In genomic region chr5:180860887-180861822, GRCh38 we compare ENCODE assay signal across 8 cellular contexts. TPM values are rescaled to one million over a fixed set of nuclear protein-coding genes. Genes with fewer than 3 reads are reported as not detected.
DNase-seq lines count a peak whose midpoint lies in the region; ATAC-seq and TF ChIP-seq lines count a peak whose summit lies in the region.

Gene ZFP62, minus strand, starts transcription at chr5:180861276. Its CDS starts 57 bp downstream, at chr5:180861219.

- peak within 1 kb of the TSS; percentile 100 for H3K14ac ChIP-seq in trophoblast cell (ENCODE audit: low read length)

- peak in 1 of 2 donors; percentile 64 for TF ChIP-seq POLR2A in tibial nerve (IDR thresholded peaks at IDR 0.05)

- peak within 1 kb of the TSS; percentile 100 for H2AK5ac ChIP-seq in trophoblast cell (ENCODE audit: low read length)

- peak within 1 kb of the TSS; percentile 100 for H2AFZ ChIP-seq in trophoblast cell (ENCODE audit: insufficient read depth, low read length, poor library complexity)

- no peak within 1 kb of the TSS for H3K23ac ChIP-seq in trophoblast cell (ENCODE audit: low read length)

- H3K9ac ChIP-seq in trophoblast cell (ENCODE audit: low read length) = peak within 1 kb of the TSS; percentile 99

- TF ChIP-seq CTCF in GM12875 (IDR thresholded peaks at IDR 0.05; ENCODE audit: borderline replicate concordance, insufficient read depth, low read depth, low read length) = no peak
- no peak for TF ChIP-seq CTCF in cardiac muscle cell (IDR thresholded peaks at IDR 0.05; ENCODE audit: low read depth, low read length)
- peak in 4 of 5 experiments; percentile 4 to 52 (median 22) for TF ChIP-seq CTCF in tibial nerve (IDR thresholded peaks at IDR 0.05)

- peak within 1 kb of the TSS; percentile 79 for H2BK5ac ChIP-seq in trophoblast cell (ENCODE audit: low read depth, low read length, poor library complexity)

- H4K8ac ChIP-seq in trophoblast cell (ENCODE audit: low read depth, low read length) = peak within 1 kb of the TSS; percentile 100

- H3K18ac ChIP-seq in trophoblast cell (ENCODE audit: low read length) = peak within 1 kb of the TSS; percentile 100

- H4K91ac ChIP-seq in trophoblast cell (ENCODE audit: low read depth, low read length) = peak within 1 kb of the TSS; percentile 99

- peak in 1 of 2 donors; percentile 81 for TF ChIP-seq EP300 in tibial nerve (IDR thresholded peaks at IDR 0.05)

- H3K27ac ChIP-seq in cardiac muscle cell (peak within 1 kb of the TSS; percentile 77), trophoblast cell (ENCODE audit: low read depth, low read length) (peak within 1 kb of the TSS; percentile 93), tibial nerve (peak within 1 kb of the TSS; percentile 68 to 92 (median 90))

- H3K27me3 ChIP-seq in cardiac muscle cell (peaks cover 5% of the 10 kb centered on the region), trophoblast cell (ENCODE audit: insufficient read depth, low read length) (no peaks in the 10 kb centered on the region), tibial nerve (no peaks in the 10 kb centered on the region)

- peaks cover 9% of the 10 kb centered on the region for H3K79me1 ChIP-seq in trophoblast cell (ENCODE audit: low read length)

- peak within 1 kb of the TSS; percentile 77 for H2BK12ac ChIP-seq in trophoblast cell (ENCODE audit: low read length)

- H3K9me3 ChIP-seq in cardiac muscle cell (ENCODE audit: low read depth) (no peaks in the 10 kb centered on the region), trophoblast cell (ENCODE audit: insufficient read depth, low read depth, low read length) (no peaks in the 10 kb centered on the region), tibial nerve (no peaks in the 10 kb centered on the region)

- H3K36me3 ChIP-seq in cardiac muscle cell = no peaks in the 10 kb centered on the region
- peaks cover 0 to 3% of the 10 kb centered on the region in 2 experiments for H3K36me3 ChIP-seq in trophoblast cell (ENCODE audit: control insufficient read depth in 1 of 2, insufficient read depth in 2 of 2, low read length in 2 of 2)
- H3K36me3 ChIP-seq in tibial nerve = peaks cover 0 to 22% (median 0%) of the 10 kb centered on the region in 3 donors

- H3K4me3 ChIP-seq in GM12875 (ENCODE audit: low read depth, low read length) = peak within 1 kb of the TSS; percentile 77
- peak within 1 kb of the TSS; percentile 66 for H3K4me3 ChIP-seq in cardiac muscle cell
- H3K4me3 ChIP-seq in trophoblast cell (ENCODE audit: low read depth, low read length) = peak within 1 kb of the TSS; percentile 97
- peak within 1 kb of the TSS; percentile 78 to 92 (median 88) for H3K4me3 ChIP-seq in tibial nerve

- H3K4me2 ChIP-seq in trophoblast cell (ENCODE audit: low read length) = peak within 1 kb of the TSS; percentile 88

- peak within 1 kb of the TSS; percentile 100 for H3K4ac ChIP-seq in trophoblast cell (ENCODE audit: low read depth, low read length)

- peak within 1 kb of the TSS; percentile 99 for H2BK120ac ChIP-seq in trophoblast cell (ENCODE audit: insufficient read depth, low read length, poor library complexity)

- ATAC-seq in HG02759 (IDR thresholded peaks at IDR 0.05; ENCODE audit: unreplicated experiment) = peak; percentile 95

- DNase-seq in NCI-H128 (lab: John Stamatoyannopoulos, UW; ENCODE audit: unreplicated experiment) (peak; percentile 39), SW 1271 (lab: John Stamatoyannopoulos, UW) (peak; percentile 76 to 87), cardiac muscle cell (ENCODE audit: low read depth in 1 of 2, low spot score in 1 of 2) (peak; percentile 95), trophoblast cell (peak; percentile 91 to 96), tibial nerve (ENCODE audit: low spot score in 2 of 2) (peak; percentile 67 to 72)
- peak; percentile 64 for DNase-seq in activated naive CD8-positive, alpha-beta T cell treated with anti-CD3 and anti-CD28 coated beads, Interleukin-2, amount 50 U/mL, for 16 hours (ENCODE audit: low read depth, low spot score)

- peaks cover 6% of the 10 kb centered on the region for H3K79me2 ChIP-seq in trophoblast cell (ENCODE audit: control insufficient read depth, insufficient read depth, low read length, poor library complexity)

- peaks cover 4% of the 10 kb centered on the region for H3K4me1 ChIP-seq in cardiac muscle cell (ENCODE audit: low read depth)
- no peaks in the 10 kb centered on the region for H3K4me1 ChIP-seq in trophoblast cell (ENCODE audit: control insufficient read depth in 1 of 2, insufficient read depth in 2 of 2, low read length in 2 of 2)
- H3K4me1 ChIP-seq in tibial nerve = peaks cover 0 to 18% (median 0%) of the 10 kb centered on the region in 4 donors

- peak within 1 kb of the TSS; percentile 100 for H4K12ac ChIP-seq in trophoblast cell (ENCODE audit: low read depth, low read length)

- WGBS in trophoblast cell (ENCODE audit: extremely low coverage, insufficient coverage, insufficient read length) = no CpG with 5 or more reads among the region's 84 CpGs
- 1% methylated on average over 33 to 39 of the region's 84 CpGs for WGBS in tibial nerve, 2 donors

RNA-seq across cellular contexts. Expression of gene ZFP62, which starts in this region (rescaled TPM):
- total RNA-seq in cardiac muscle cell (19.1 and 30.0 TPM in 2 replicates), tibial nerve (10 to 100 TPM; 17.0 to 35.1 (median 25.3) TPM)
- polyA plus RNA-seq in cardiac muscle cell = 14.8 and 15.9 TPM in 2 replicates
- 22.6 and 23.8 TPM in 2 replicates for polyA plus RNA-seq in trophoblast cell (2013)

Comparison
In these comparisons a context has a peak if more than half of its experiments do, and no peak if none do; other contexts are left out.
1. Peak in every context shown above with its lines: DNase-seq, ATAC-seq, H3K4me3 ChIP-seq and H3K27ac ChIP-seq.
2. CTCF ChIP-seq: peak in tibial nerve (4 of 5); none in GM12875 (single experiment) and cardiac muscle cell (single experiment).
3. DNase-seq: peak in every context shown above with its lines; median percentile 95 in cardiac muscle cell; 94 in trophoblast cell; 82 in SW 1271; 70 in tibial nerve; 64 in activated naive CD8-positive, alpha-beta T cell treated with anti-CD3 and anti-CD28 coated beads, Interleukin-2, amount 50 U/mL, for 16 hours; 39 in NCI-H128.